ENCODE assay signal across 1 cellular context in genomic region chr11:119106564-119107537, GRCh38.
TF ChIP-seq lines count a peak whose summit lies in the region.

C2CD2L (plus strand) TSS chr11:119107344; CDS start chr11:119107742, 398 bp downstream.

TF ChIP-seq in H1, 55 proteins besides CTCF, POLR2A, EP300 and RAD21 (continued from another document):
- no peak for TF ChIP-seq ZNF274 (IDR thresholded peaks at IDR 0.05; ENCODE audit: borderline replicate concordance, extremely low read depth, low read length)
- no peak for TF ChIP-seq HDAC2 (IDR thresholded peaks at IDR 0.05; ENCODE audit: borderline replicate concordance in 1 of 2, low read depth in 2 of 2, low read length in 2 of 2)
TF ChIP-seq in H1: peak in this region for 5.
